Comparison of ENCODE assay signal across 2 cellular contexts in the genomic region with DNA sequence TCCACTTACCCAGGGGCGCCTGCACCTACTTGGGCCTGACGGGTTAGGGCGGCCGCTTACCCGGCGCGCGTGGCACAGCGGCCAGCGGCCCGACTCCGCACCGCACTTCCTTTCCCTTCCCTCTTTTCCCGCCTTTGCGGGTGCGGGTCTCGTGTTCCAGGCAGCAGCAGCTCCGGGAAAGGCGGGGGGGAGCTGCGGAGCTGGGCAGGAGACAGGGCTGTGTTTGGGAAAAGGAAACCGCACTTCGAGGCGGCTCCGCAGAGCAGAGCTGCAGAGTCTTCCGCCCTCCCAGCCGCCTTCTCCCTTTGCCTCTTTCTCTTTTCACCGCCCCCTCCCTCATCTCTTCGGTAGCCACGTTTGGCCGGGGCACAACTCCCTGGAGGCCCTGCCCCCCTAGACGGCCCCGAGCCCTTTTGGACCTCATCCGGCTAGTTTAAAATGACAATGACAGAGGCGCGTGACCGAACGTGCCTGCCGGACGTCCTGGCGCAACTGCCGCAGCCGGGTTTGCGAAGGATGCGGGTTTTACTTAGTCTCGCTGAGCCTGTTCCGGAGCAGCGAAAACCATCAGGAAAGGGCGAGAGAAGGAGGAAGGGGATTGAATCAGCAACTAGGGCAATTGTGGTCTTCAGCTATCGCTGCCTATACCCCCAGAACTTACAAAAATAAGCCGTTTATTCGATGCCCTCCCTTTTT.
TF ChIP-seq lines count a peak whose summit lies in the region.

No MANE protein-coding gene starts in this region.

TF ChIP-seq in SK-N-SH, 30 proteins besides CTCF, POLR2A, EP300 and RAD21:
- no peak for TF ChIP-seq GATA2 (CRISPR knock-in tag; IDR thresholded peaks at IDR 0.05)
- no peak for TF ChIP-seq RCOR1 (IDR thresholded peaks at IDR 0.05; ENCODE audit: low read length)

TF ChIP-seq in endothelial cell of umbilical vein, 7 proteins besides CTCF, POLR2A, EP300 and RAD21:
- TF ChIP-seq EZH2 (IDR thresholded peaks at IDR 0.05; ENCODE audit: borderline replicate concordance, low read depth, low read length, severe bottlenecking): peak; percentile 87
- TF ChIP-seq MYC (IDR thresholded peaks at IDR 0.05; ENCODE audit: low read depth, low read length): no peak
TF ChIP-seq in endothelial cell of umbilical vein: peak in this region for 1.
